In genomic region chr1:183870351-183871077, GRCh38 we compare ENCODE assay signal across 8 cellular contexts.
DNase-seq lines count a peak whose midpoint lies in the region; ATAC-seq and TF ChIP-seq lines count a peak whose summit lies in the region.
"Had no signal": no experiment of that assay in that cellular context is flagged by ENCODE, and none has a peak within 500 bp of the region (broad histone marks: within the 10 kb centered on the region; RNA-seq: fewer than 3 reads in every experiment).

No MANE protein-coding gene starts in this region.

- no peak overlapping the region for H3K4me3 ChIP-seq in upper lobe of left lung

- TF ChIP-seq CTCF in endothelial cell (IDR thresholded peaks at IDR 0.05; ENCODE audit: unreplicated experiment) = no peak
- no peak for TF ChIP-seq CTCF in upper lobe of left lung (IDR thresholded peaks at IDR 0.05)

- DNase-seq in M059J (ENCODE audit: low read depth) (peak; percentile 62), endothelial cell (ENCODE audit: low spot score) (no peak), medulla oblongata (ENCODE audit: extremely low spot score) (peak; percentile 53), upper lobe of left lung (peak in 1 of 2 donors; percentile 35), epidermal melanocyte (ENCODE audit: insufficient read length, low spot score) (no peak)
- DNase-seq: NCI-H2107 had no signal

- H3K4me1 ChIP-seq in upper lobe of left lung = peaks cover 39 to 47% (median 43%) of the 10 kb centered on the region in 4 donors

- H3K36me3 Mint-ChIP-seq in endothelial cell (ENCODE audit: low read depth, unreplicated experiment) = peaks cover 16% of the 10 kb centered on the region

- peaks cover 3% of the 10 kb centered on the region for H3K27me3 Mint-ChIP-seq in endothelial cell (ENCODE audit: unreplicated experiment)

- WGBS in upper lobe of left lung, 2 donors = 68 to 90% methylated on average over 10 of the region's 15 CpGs

- ATAC-seq in upper lobe of left lung (ENCODE audit: low FRiP score in 2 of 2) = peak in 1 of 2 donors; percentile 59
- ATAC-seq in HG03378 (IDR thresholded peaks at IDR 0.05; ENCODE audit: unreplicated experiment) = no peak
- ATAC-seq in GM19455 (IDR thresholded peaks at IDR 0.05; ENCODE audit: unreplicated experiment) = no peak

- H3K27ac Mint-ChIP-seq in endothelial cell (ENCODE audit: unreplicated experiment) = peak overlapping the region; percentile 98

- H3K4me3 Mint-ChIP-seq in endothelial cell (ENCODE audit: unreplicated experiment) = peak overlapping the region; percentile 48

- H3K27me3 ChIP-seq in upper lobe of left lung = no peaks in the 10 kb centered on the region

- H3K9me3 Mint-ChIP-seq in endothelial cell (ENCODE audit: unreplicated experiment) = no peaks in the 10 kb centered on the region

- H3K9me3 ChIP-seq in upper lobe of left lung = no peaks in the 10 kb centered on the region

- no peak for TF ChIP-seq POLR2A in upper lobe of left lung (IDR thresholded peaks at IDR 0.05)

- peak overlapping the region; percentile 56 to 89 (median 69) for H3K27ac ChIP-seq in upper lobe of left lung

- H3K4me1 Mint-ChIP-seq in endothelial cell (ENCODE audit: unreplicated experiment) = peaks cover 63% of the 10 kb centered on the region

- no peak for TF ChIP-seq EP300 in upper lobe of left lung (IDR thresholded peaks at IDR 0.05)

- H3K36me3 ChIP-seq in upper lobe of left lung = peaks cover 0 to 6% (median 1%) of the 10 kb centered on the region in 4 donors

Comparison
In these comparisons a context has a peak if more than half of its experiments do, and no peak if none do; other contexts are left out.
1. DNase-seq: peak in M059J (single experiment) and medulla oblongata (single experiment); none in endothelial cell (single experiment) and epidermal melanocyte (single experiment).